8 cellular contexts compared by ENCODE assay signal in genomic region chr1:220803401-220804201, GRCh38. TPM values are rescaled to one million over a fixed set of nuclear protein-coding genes. Genes with fewer than 3 reads are reported as not detected.
DNase-seq lines count a peak whose midpoint lies in the region; ATAC-seq and TF ChIP-seq lines count a peak whose summit lies in the region.

No MANE protein-coding gene starts in this region.

- H3K27me3 ChIP-seq in gastroesophageal sphincter, result no peaks in the 10 kb centered on the region
- H3K27me3 ChIP-seq in prostate gland (replicated peaks; ENCODE audit: insufficient read depth), result no peaks in the 10 kb centered on the region

- ATAC-seq in gastroesophageal sphincter (peak; percentile 59), GM18520 (IDR thresholded peaks at IDR 0.05; ENCODE audit: unreplicated experiment) (no peak)

- WGBS in gastroesophageal sphincter (ENCODE audit: low coverage in 1 of 2), 2 donors, result 52 to 60% methylated on average over 10 of the region's 10 CpGs
- 71% methylated on average over 10 of the region's 10 CpGs for WGBS in prostate gland

- H3K4me1 ChIP-seq in gastroesophageal sphincter (peaks cover 0 to 28% (median 3%) of the 10 kb centered on the region in 3 donors), prostate gland (replicated peaks) (no peaks in the 10 kb centered on the region)

- TF ChIP-seq EP300 in Ishikawa (IDR thresholded peaks at IDR 0.05; ENCODE audit: borderline replicate concordance), result no peak
- no peak for TF ChIP-seq EP300 in gastroesophageal sphincter (IDR thresholded peaks at IDR 0.05)

- in situ Hi-C loops in GM13976 (cut with MboI; ENCODE audit: low sequenced_read_pairs, unreplicated experiment), result no loop called here

- TF ChIP-seq CTCF in AG10803 (conservative IDR thresholded peaks at IDR 0.05; ENCODE audit: low read length) (peak; percentile 73), GM13976 (IDR thresholded peaks at IDR 0.05; ENCODE audit: borderline replicate concordance, control extremely low read depth, extremely low read depth, insufficient read depth, missing control alignments) (peak; percentile 65), gastroesophageal sphincter (IDR thresholded peaks at IDR 0.05) (peak; percentile 70 to 81 (median 74)), prostate gland (IDR thresholded peaks at IDR 0.05) (peak; percentile 35 to 74 (median 62))

- TF ChIP-seq POLR2A in gastroesophageal sphincter (IDR thresholded peaks at IDR 0.05), result no peak
- no peak for TF ChIP-seq POLR2A in prostate gland (IDR thresholded peaks at IDR 0.05)

- DNase-seq in AG10803 (ENCODE audit: low read depth) (peak; percentile 16), GM13976 (ENCODE audit: low spot score) (peak; percentile 43), T1000 (lab: John Stamatoyannopoulos, UW) (peak; percentile 33), prostate gland (ENCODE audit: low spot score) (no peak), NCI-H2029 treated with DMSO at 0.1 percent for 48 hours (lab: John Stamatoyannopoulos, UW) (no peak)

- H3K4me3 ChIP-seq in AG10803 (ENCODE audit: low read length), result no peak overlapping the region
- H3K4me3 ChIP-seq in gastroesophageal sphincter, result peak overlapping the region in 1 of 2 donors; percentile 1
- no peak overlapping the region for H3K4me3 ChIP-seq in prostate gland

- peak; percentile 59 for TF ChIP-seq RAD21 in Ishikawa (IDR thresholded peaks at IDR 0.05; ENCODE audit: low read depth)

- H3K9me3 ChIP-seq in gastroesophageal sphincter (no peaks in the 10 kb centered on the region), prostate gland (no peaks in the 10 kb centered on the region)

- peak overlapping the region; percentile 77 to 83 (median 80) for H3K27ac ChIP-seq in gastroesophageal sphincter
- no peak overlapping the region for H3K27ac ChIP-seq in prostate gland

- H3K36me3 ChIP-seq in gastroesophageal sphincter (peaks cover 0 to 50% of the 10 kb centered on the region in 2 donors), prostate gland (no peaks in the 10 kb centered on the region)

- intact Hi-C loops in prostate gland (cut with DNase I), result no loop called here

TF ChIP-seq in Ishikawa, 13 proteins besides CTCF, POLR2A, EP300 and RAD21:
- TF ChIP-seq YY1 (IDR thresholded peaks at IDR 0.05; ENCODE audit: low read depth) (no peak), USF1 (IDR thresholded peaks at IDR 0.05) (no peak)

RNA-seq across cellular contexts. Expression of gene MTARC1, which starts 16.9 kb away (rescaled TPM):
- total RNA-seq in gastroesophageal sphincter (1 to 10 TPM; 3.7 to 8.1 (median 5.4) TPM), prostate gland (10 to 100 TPM in 1 of 2 donors, 1 to 10 TPM in 1; 5.7 to 29.7 TPM)

RNA-seq across cellular contexts. Expression of gene MTARC2, which starts 55.5 kb away (rescaled TPM):
- total RNA-seq in gastroesophageal sphincter (10 to 100 TPM; 13.0 to 32.5 (median 17.9) TPM), prostate gland (10 to 100 TPM; 22.2 to 44.4 TPM)

Comparison
In these comparisons a context has a peak if more than half of its experiments do, and no peak if none do; other contexts are left out.
1. DNase-seq: peak in AG10803 (single experiment), GM13976 (single experiment) and T1000 (single experiment); none in prostate gland (single experiment) and NCI-H2029 treated with DMSO at 0.1 percent for 48 hours (single experiment).
2. H3K27ac ChIP-seq: peak in gastroesophageal sphincter (4 of 4); none in prostate gland (0 of 2).
3. Peak in every context shown above with its lines, with median percentiles within 50 percentile points of each other: CTCF ChIP-seq.